24 cellular contexts compared by ENCODE assay signal in the genomic region with DNA sequence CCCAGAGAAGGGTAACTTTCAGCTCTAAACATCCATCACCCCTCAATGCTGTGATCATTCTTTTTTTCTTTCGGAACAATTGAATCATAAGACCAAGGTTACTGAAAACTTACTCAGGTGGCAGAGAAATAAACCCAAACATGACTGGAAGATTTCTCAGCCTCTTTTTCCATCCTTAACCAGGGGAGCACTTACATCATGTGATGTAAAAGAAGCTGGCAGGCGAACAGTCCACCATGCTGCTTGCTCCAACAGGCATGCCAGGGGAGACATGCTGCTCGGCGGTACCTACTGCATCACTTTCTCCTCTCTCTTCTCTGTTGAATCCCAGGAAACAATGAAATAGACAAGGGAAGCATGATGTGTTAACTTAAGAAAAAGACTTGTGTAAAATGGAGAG.
"Had no signal": no experiment of that assay in that cellular context is flagged by ENCODE, and none has a peak within 500 bp of the region (broad histone marks: within the 10 kb centered on the region; RNA-seq: fewer than 3 reads in every experiment).

No MANE protein-coding gene starts in this region.

- H3K9me3 Mint-ChIP-seq: activated B cell treated with CpG ODN at 0.5 μM for 24 hours; activated CD4-positive, alpha-beta T cell treated with anti-CD3 and anti-CD28 coated beads, Interleukin-2, amount 10 ng/mL, durations not matched to agents 7 days and 5 days; immature natural killer cell; nephron progenitor cell; T-helper 2 cell treated with Interferon-gamma antibody and Interleukin-4, amounts not matched to agents 5 μg/mL and 100 μg/mL, for 36 hours had no signal

- H3K4me3 ChIP-seq: gastroesophageal sphincter, left ventricle myocardium inferior, SK-N-MC, spleen, suprapubic skin, transverse colon, uterus had no signal

- H3K27me3 Mint-ChIP-seq: activated B cell treated with CpG ODN at 0.5 μM for 24 hours; activated CD4-positive, alpha-beta T cell treated with anti-CD3 and anti-CD28 coated beads, Interleukin-2, amount 10 ng/mL, durations not matched to agents 7 days and 5 days; activated CD8-positive, alpha-beta memory T cell treated with anti-CD3 and anti-CD28 coated beads, Interleukin-2, amount 10 ng/mL, durations not matched to agents 7 days and 5 days had no signal

- DNase-seq: activated B cell treated with CpG ODN at 0.5 μM for 24 hours; activated CD4-positive, alpha-beta T cell treated with anti-CD3 and anti-CD28 coated beads, Interleukin-2, amount 10 ng/mL, durations not matched to agents 7 days and 5 days; activated CD8-positive, alpha-beta memory T cell treated with anti-CD3 and anti-CD28 coated beads, Interleukin-2, amount 10 ng/mL, durations not matched to agents 7 days and 5 days; activated gamma-delta T cell treated with Interleukin-2 at 50 U/mL for 16 hours; amniotic stem cell; effector CD4-positive, alpha-beta T cell; immature natural killer cell; kidney glomerular epithelial cell; left ventricle myocardium inferior; mammary epithelial cell; midbrain; nephron progenitor cell; occipital lobe; posterior cingulate gyrus; spleen; stimulated activated CD8-positive, alpha-beta memory T cell treated with anti-CD3 and anti-CD28 coated beads, Interleukin-4, amount 100 ng/mL, for 48 hours; stimulated activated naive CD4-positive, alpha-beta T cell treated with Interleukin-2 at 50 U/mL for 16 hours; transverse colon; uterus had no signal

- ATAC-seq: activated CD8-positive, alpha-beta memory T cell treated with anti-CD3 and anti-CD28 coated beads, Interleukin-2, amount 10 ng/mL, durations not matched to agents 7 days and 5 days; esophagus mucosa; gastroesophageal sphincter had no signal

- H3K4me1 Mint-ChIP-seq: immature natural killer cell had no signal

- H3K4me3 Mint-ChIP-seq: activated B cell treated with CpG ODN at 0.5 μM for 24 hours; activated CD4-positive, alpha-beta T cell treated with anti-CD3 and anti-CD28 coated beads, Interleukin-2, amount 10 ng/mL, durations not matched to agents 7 days and 5 days; activated CD8-positive, alpha-beta memory T cell treated with anti-CD3 and anti-CD28 coated beads, Interleukin-2, amount 10 ng/mL, durations not matched to agents 7 days and 5 days; immature natural killer cell; nephron progenitor cell; T-helper 2 cell treated with Interferon-gamma antibody and Interleukin-4, amounts not matched to agents 5 μg/mL and 100 μg/mL, for 36 hours had no signal

- H3K36me3 Mint-ChIP-seq: activated CD8-positive, alpha-beta memory T cell treated with anti-CD3 and anti-CD28 coated beads, Interleukin-2, amount 10 ng/mL, durations not matched to agents 7 days and 5 days; immature natural killer cell had no signal

- H3K27me3 ChIP-seq: gastroesophageal sphincter, spleen, suprapubic skin, transverse colon, uterus had no signal

- H3K9me3 ChIP-seq: gastroesophageal sphincter, left ventricle myocardium inferior, spleen, suprapubic skin, transverse colon, uterus had no signal

- H3K4me1 ChIP-seq: gastroesophageal sphincter, left ventricle myocardium inferior, suprapubic skin, uterus had no signal

- H3K36me3 ChIP-seq: gastroesophageal sphincter, left ventricle myocardium inferior, spleen, suprapubic skin, transverse colon, uterus had no signal

- H3K27ac ChIP-seq: gastroesophageal sphincter, left ventricle myocardium inferior, SK-N-MC, spleen, suprapubic skin, transverse colon, uterus had no signal

- H3K27ac Mint-ChIP-seq: activated B cell treated with CpG ODN at 0.5 μM for 24 hours; activated CD4-positive, alpha-beta T cell treated with anti-CD3 and anti-CD28 coated beads, Interleukin-2, amount 10 ng/mL, durations not matched to agents 7 days and 5 days; activated CD8-positive, alpha-beta memory T cell treated with anti-CD3 and anti-CD28 coated beads, Interleukin-2, amount 10 ng/mL, durations not matched to agents 7 days and 5 days; immature natural killer cell; nephron progenitor cell; T-helper 2 cell treated with Interferon-gamma antibody and Interleukin-4, amounts not matched to agents 5 μg/mL and 100 μg/mL, for 36 hours had no signal
